18 cellular contexts compared by ENCODE assay signal in genomic region chrX:153592966-153593688, GRCh38. TPM values are rescaled to one million over a fixed set of nuclear protein-coding genes. Genes with fewer than 3 reads are reported as not detected.
DNase-seq lines count a peak whose midpoint lies in the region; ATAC-seq, FAIRE-seq and TF ChIP-seq lines count a peak whose summit lies in the region.
"Had no signal": no experiment of that assay in that cellular context is flagged by ENCODE, and none has a peak within 500 bp of the region (broad histone marks: within the 10 kb centered on the region; RNA-seq: fewer than 3 reads in every experiment).

No MANE protein-coding gene starts in this region.

- H3K27ac ChIP-seq in kidney (ENCODE audit: low read depth in 2 of 2, low read length in 2 of 2) (no peak overlapping the region), substantia nigra (ENCODE audit: low read depth, low read length, poor library complexity, severe bottlenecking) (peak overlapping the region; percentile 78)
- H3K27ac ChIP-seq: gastroesophageal sphincter, WERI-Rb-1 had no signal

- no peak for TF ChIP-seq CTCF in kidney (IDR thresholded peaks at IDR 0.05; ENCODE audit: borderline replicate concordance, extremely low read depth, insufficient read depth)

- DNase-seq in NCI-H2171 treated with DMSO at 0.1 percent for 48 hours (lab: John Stamatoyannopoulos, UW) (peak; percentile 31), NCI-H2171 (lab: John Stamatoyannopoulos, UW) (no peak), anterior cingulate cortex (lab: John Stamatoyannopoulos, UW) (peak in 34 of 58 donors; percentile 4 to 76 (median 26)), kidney (peak; percentile 68), substantia nigra (lab: John Stamatoyannopoulos, UW) (peak in 38 of 49 donors; percentile 5 to 75 (median 36)), AML-193 (lab: John Stamatoyannopoulos, UW) (no peak)
- DNase-seq: activated naive CD4-positive, alpha-beta T cell treated with anti-CD3 and anti-CD28 coated beads for 36 hours; kidney glomerular epithelial cell; naive B cell; NCI-H2227 treated with DMSO at 0.1 percent for 48 hours; OCI-M1; stimulated activated CD4-positive, alpha-beta T cell treated with anti-CD3 and anti-CD28 coated beads, Interleukin-4, amount 100 ng/mL, for 1 hour; WERI-Rb-1 had no signal

- no peak for FAIRE-seq in kidney (lab: Jason Lieb, UNC)
- FAIRE-seq: A204.1, G401.6 had no signal

- peaks cover 3 to 6% of the 10 kb centered on the region in 2 donors for H3K36me3 ChIP-seq in kidney (ENCODE audit: control insufficient read depth in 1 of 2, insufficient read depth in 2 of 2, low read length in 2 of 2)

- peaks cover 0 to 2% of the 10 kb centered on the region in 2 donors for H3K4me1 ChIP-seq in kidney (ENCODE audit: control insufficient read depth in 1 of 2, insufficient read depth in 1 of 2, low read depth in 1 of 2, low read length in 2 of 2)

- no peak overlapping the region for H3K4me3 ChIP-seq in kidney (ENCODE audit: low read length in 2 of 2)
- H3K4me3 ChIP-seq: gastroesophageal sphincter had no signal

- ATAC-seq in HG02642 (IDR thresholded peaks at IDR 0.05; ENCODE audit: poor library complexity, unreplicated experiment) = no peak
- no peak for ATAC-seq in GM21526 (IDR thresholded peaks at IDR 0.05; ENCODE audit: low FRiP score, unreplicated experiment)
- ATAC-seq: gastroesophageal sphincter had no signal

- H3K9me3 ChIP-seq in kidney (ENCODE audit: control insufficient read depth in 1 of 2, low read length in 2 of 2) = no peaks in the 10 kb centered on the region
- H3K9me3 ChIP-seq: gastroesophageal sphincter had no signal

- H3K9ac ChIP-seq in kidney (ENCODE audit: low read length in 2 of 2) = no peak overlapping the region

- intact Hi-C loops in kidney (cut with DNase I) = no loop called here

RNA-seq across cellular contexts. Expression of gene CCNQ, which starts 5.8 kb away (rescaled TPM):
- total RNA-seq in kidney = 14.6 TPM
- 35.4 TPM for polyA plus RNA-seq in kidney (ENCODE audit: insufficient read depth, low read depth, low replicate concordance)

RNA-seq across cellular contexts. Expression of gene DUSP9, which starts 53.9 kb away (rescaled TPM):
- 4.7 TPM for total RNA-seq in kidney
- polyA plus RNA-seq in kidney (ENCODE audit: insufficient read depth, low read depth, low replicate concordance) = 81.4 TPM
- total RNA-seq: gastroesophageal sphincter had no signal

Comparison
In these comparisons a context has a peak if more than half of its experiments do, and no peak if none do; other contexts are left out.
1. DNase-seq: peak in NCI-H2171 treated with DMSO at 0.1 percent for 48 hours (single experiment), anterior cingulate cortex (34 of 58), kidney (single experiment) and substantia nigra (38 of 49); none in NCI-H2171 (single experiment) and AML-193 (0 of 2).